ENCODE assay signal across 7 cellular contexts in genomic region chrX:427812-428725, GRCh38. TPM values are rescaled to one million over a fixed set of nuclear protein-coding genes. Genes with fewer than 3 reads are reported as not detected.
A peak's percentile ranks its signal among the peaks of the same experiment; 100 is the strongest.
DNase-seq lines count a peak whose midpoint lies in the region; ATAC-seq lines count a peak whose summit lies in the region.

No MANE protein-coding gene starts in this region.

- 24 to 25% methylated on average over 56 of the region's 56 CpGs for WGBS in ectodermal cell, 2 experiments

- H3K4me3 ChIP-seq in ectodermal cell (ENCODE audit: insufficient read depth, low read depth, low read length) = peak overlapping the region; percentile 1

- ATAC-seq in HG03460 (IDR thresholded peaks at IDR 0.05; ENCODE audit: unreplicated experiment) (no peak), HG03571 (IDR thresholded peaks at IDR 0.05; ENCODE audit: unreplicated experiment) (no peak)

- H3K9me3 ChIP-seq in ectodermal cell (ENCODE audit: control insufficient read depth, low read length) = no peaks in the 10 kb centered on the region

- peak; percentile 7 for DNase-seq in ELR (ENCODE audit: low read depth)
- DNase-seq in NCI-H460 (ENCODE audit: extremely low read depth, low read depth) = peak; percentile 48
- DNase-seq in retina = peak; percentile 67
- DNase-seq in ACHN = no peak

- no peaks in the 10 kb centered on the region for H3K36me3 ChIP-seq in ectodermal cell (ENCODE audit: control insufficient read depth, insufficient read depth, low read length)

- no peaks in the 10 kb centered on the region for H3K4me1 ChIP-seq in ectodermal cell (ENCODE audit: control insufficient read depth, insufficient read depth, low read length)

- peaks cover 19% of the 10 kb centered on the region for H3K27me3 ChIP-seq in ectodermal cell (ENCODE audit: control insufficient read depth, insufficient read depth, low read length, poor library complexity, severe bottlenecking)

- in situ Hi-C loops in ACHN (cut with HindIII; ENCODE audit: low pct_ligation_motif_present, low pct_unique_long_range_greater_than_20kb, low sequenced_read_pairs) = no loop called here

- H3K27ac ChIP-seq in ectodermal cell (ENCODE audit: insufficient read depth, low read depth, low read length, poor library complexity, severe bottlenecking) = no peak overlapping the region

RNA-seq across cellular contexts. Expression of gene PPP2R3B, which starts 41.4 kb away (rescaled TPM):
- total RNA-seq in NCI-H460 (2014; rRNA removed; shearing (Covaris generic)) = 38.1 and 45.3 TPM in 2 replicates
- 128 and 134 TPM in 2 replicates for polyA plus RNA-seq in NCI-H460 (2014; cell fraction: nucleus; rRNA removed)
- 64.4 TPM for polyA plus RNA-seq in ectodermal cell (2013, experiment 1 of 4)
- polyA plus RNA-seq in ectodermal cell (2013, experiment 2 of 4) = 55.3 TPM
- polyA plus RNA-seq in ectodermal cell (2013, experiment 3 of 4) = 69.1 TPM
- 77.5 TPM for polyA plus RNA-seq in ectodermal cell (2013, experiment 4 of 4)
